29 cellular contexts compared by ENCODE assay signal in genomic region chr20:61518424-61518951, GRCh38.
"Had no signal": no experiment of that assay in that cellular context is flagged by ENCODE, and none has a peak within 500 bp of the region (broad histone marks: within the 10 kb centered on the region; RNA-seq: fewer than 3 reads in every experiment).

No MANE protein-coding gene starts in this region.

- ATAC-seq: activated CD4-positive, CD25-positive, alpha-beta regulatory T cell treated with anti-CD3 and anti-CD28 coated beads, Interleukin-2, amount 50 U/mL, for 24 hours; activated CD8-positive, alpha-beta T cell treated with anti-CD3 and anti-CD28 coated beads for 36 hours; activated T-cell treated with anti-CD3 and anti-CD28 coated beads, Interleukin-2, amount 50 U/mL, for 4 hours; activated T-helper 17 cell treated with anti-CD3 and anti-CD28 coated beads, Interleukin-2, amount 50 U/mL, for 72 hours; effector memory CD8-positive, alpha-beta T cell; gastroesophageal sphincter; heart right ventricle had no signal

- H3K27ac ChIP-seq: epithelial cell of prostate, esophagus squamous epithelium, gastroesophageal sphincter, heart right ventricle, WERI-Rb-1 had no signal

- H3K4me1 ChIP-seq: esophagus squamous epithelium had no signal

- H3K4me3 ChIP-seq: esophagus squamous epithelium, gastroesophageal sphincter, heart right ventricle had no signal

- FAIRE-seq: astrocyte, colon had no signal

- H3K9me3 ChIP-seq: esophagus squamous epithelium, gastroesophageal sphincter, heart right ventricle had no signal

- DNase-seq: activated B cell treated with CpG ODN at 0.5 μM for 24 hours; activated CD4-positive, alpha-beta T cell treated with anti-CD3 and anti-CD28 coated beads for 48 hours; activated CD4-positive, alpha-beta T cell treated with anti-CD3 and anti-CD28 coated beads, Interleukin-2, amount 50 U/mL, for 1 hour; activated CD4-positive, alpha-beta T cell treated with anti-CD3 and anti-CD28 coated beads, Interleukin-2, amount 50 U/mL, for 48 hours; activated CD8-positive, alpha-beta memory T cell treated with anti-CD3 and anti-CD28 coated beads for 24 hours; activated CD8-positive, alpha-beta T cell treated with anti-CD3 and anti-CD28 coated beads for 36 hours; activated effector memory CD4-positive, alpha-beta T cell treated with Interleukin-2 at 50 U/mL for 16 hours; activated gamma-delta T cell treated with Interleukin-2 at 50 U/mL for 16 hours; activated naive CD4-positive, alpha-beta T cell treated with anti-CD3 and anti-CD28 coated beads, Interleukin-2, amount 50 U/mL, for 16 hours; activated naive CD4-positive, alpha-beta T cell treated with Interleukin-2 at 50 U/mL for 16 hours; activated T-cell treated with anti-CD3 and anti-CD28 coated beads, Interleukin-2, amount 50 U/mL, for 4 hours; amniotic stem cell; anterior cingulate cortex; caudate nucleus; cortex of kidney; dermis blood vessel endothelial cell; effector CD4-positive, alpha-beta T cell; effector memory CD8-positive, alpha-beta T cell; esophagus squamous epithelium; foreskin melanocyte; heart right ventricle; T-helper 9 cell; WERI-Rb-1 had no signal

- H3K36me3 ChIP-seq: esophagus squamous epithelium, gastroesophageal sphincter, heart right ventricle, WERI-Rb-1 had no signal
